8 cellular contexts compared by ENCODE assay signal in genomic region chr12:45170456-45171042, GRCh38. TPM values are rescaled to one million over a fixed set of nuclear protein-coding genes. Genes with fewer than 3 reads are reported as not detected.
DNase-seq lines count a peak whose midpoint lies in the region; ATAC-seq and TF ChIP-seq lines count a peak whose summit lies in the region.

No MANE protein-coding gene starts in this region.

- no peaks in the 10 kb centered on the region for H3K9me3 ChIP-seq in liver (ENCODE audit: control insufficient read depth in 4 of 4, low read length in 3 of 4)

- H3K4me3 ChIP-seq in liver (ENCODE audit: low read depth in 1 of 3, low read length in 3 of 3) = no peak overlapping the region

- TF ChIP-seq RAD21 in liver (IDR thresholded peaks at IDR 0.05) = peak; percentile 94 to 97

- 41% methylated on average over 3 of the region's 3 CpGs for WGBS in liver

- H3K36me3 ChIP-seq in liver (ENCODE audit: control insufficient read depth in 4 of 4, insufficient read depth in 3 of 4, low read depth in 1 of 4, low read length in 3 of 4) = no peaks in the 10 kb centered on the region

- no peak overlapping the region for H3K27ac ChIP-seq in liver (ENCODE audit: low read depth in 1 of 2, low read length in 2 of 2)

- ATAC-seq in HG02981 (IDR thresholded peaks at IDR 0.05; ENCODE audit: unreplicated experiment) = peak; percentile 76
- no peak for ATAC-seq in HG02840 (IDR thresholded peaks at IDR 0.05; ENCODE audit: low FRiP score, unreplicated experiment)

- H3K4me1 Mint-ChIP-seq in activated CD4-positive, alpha-beta T cell treated with anti-CD3 and anti-CD28 coated beads, Interleukin-2, amount 10 ng/mL, durations not matched to agents 24 days and 14 days = no peaks in the 10 kb centered on the region

- no peak overlapping the region for H3K9ac ChIP-seq in liver (ENCODE audit: low read depth in 1 of 2, low read length in 2 of 2)

- no peaks in the 10 kb centered on the region for H3K36me3 Mint-ChIP-seq in activated CD4-positive, alpha-beta T cell treated with anti-CD3 and anti-CD28 coated beads, Interleukin-2, amount 10 ng/mL, durations not matched to agents 24 days and 14 days (ENCODE audit: low read depth)

- peaks cover 4% of the 10 kb centered on the region for H3K27me3 Mint-ChIP-seq in activated CD4-positive, alpha-beta T cell treated with anti-CD3 and anti-CD28 coated beads, Interleukin-2, amount 10 ng/mL, durations not matched to agents 24 days and 14 days

- no peak overlapping the region for H3K27ac Mint-ChIP-seq in activated CD4-positive, alpha-beta T cell treated with anti-CD3 and anti-CD28 coated beads, Interleukin-2, amount 10 ng/mL, durations not matched to agents 24 days and 14 days

- peak; percentile 90 for TF ChIP-seq CTCF in GM10248 (IDR thresholded peaks at IDR 0.05; ENCODE audit: control extremely low read depth, extremely low read depth, low read depth, missing control alignments)
- peak; percentile 88 for TF ChIP-seq CTCF in liver (IDR thresholded peaks at IDR 0.05; ENCODE audit: low read depth, low read length, missing input control)

- no peaks in the 10 kb centered on the region for H3K9me3 Mint-ChIP-seq in activated CD4-positive, alpha-beta T cell treated with anti-CD3 and anti-CD28 coated beads, Interleukin-2, amount 10 ng/mL, durations not matched to agents 24 days and 14 days

- intact Hi-C loops in activated CD4-positive, alpha-beta T cell treated with anti-CD3 and anti-CD28 coated beads, Interleukin-2, amount 10 ng/mL, durations not matched to agents 24 days and 14 days (cut with micrococcal nuclease) = loop anchor here (2.0 to 10.0 kb wide), 4 partner anchors 47 to 557 kb away; partner anchors contain the start of genes ANO6 and ARID2

- POLR2A ChIA-PET in GM10248 (lab: Yijun Ruan, JAX) = no interaction called here

- CTCF ChIA-PET in GM10248 (lab: Yijun Ruan, JAX) = interaction anchor here (0.6 to 2.9 kb wide), 18 partner anchors 8 to 504 kb away, joined by 3 to 14 read pairs (median 4); no protein-coding TSS in a partner anchor

- DNase-seq in GM10248 (ENCODE audit: extremely low spot score) (peak; percentile 68), NCI-H460 (ENCODE audit: extremely low read depth, low read depth) (peak; percentile 75), dedifferentiated amniotic fluid mesenchymal stem cell (ENCODE audit: extremely low spot score) (peak; percentile 73)
- DNase-seq in activated CD4-positive, alpha-beta T cell treated with anti-CD3 and anti-CD28 coated beads, Interleukin-2, amount 10 ng/mL, durations not matched to agents 24 days and 14 days = peak; percentile 92
- DNase-seq in stimulated activated CD4-positive, alpha-beta T cell treated with anti-CD3 and anti-CD28 coated beads, TNF-alpha, amount 100 ng/mL, for 4 hours (ENCODE audit: low read depth in 3 of 3) = peak; percentile 50 to 75 (median 69)

- H3K27me3 ChIP-seq in liver (ENCODE audit: control insufficient read depth in 4 of 4, insufficient read depth in 4 of 4, low read length in 3 of 4) = no peaks in the 10 kb centered on the region

- no peak overlapping the region for H3K4me3 Mint-ChIP-seq in activated CD4-positive, alpha-beta T cell treated with anti-CD3 and anti-CD28 coated beads, Interleukin-2, amount 10 ng/mL, durations not matched to agents 24 days and 14 days

- no peaks in the 10 kb centered on the region for H3K4me1 ChIP-seq in liver (ENCODE audit: control insufficient read depth in 4 of 4, insufficient read depth in 4 of 4, low read length in 3 of 4)

TF ChIP-seq in liver, 16 proteins besides CTCF, POLR2A, EP300 and RAD21:
- TF ChIP-seq FOXA1 (IDR thresholded peaks at IDR 0.05) (no peak), YY1 (IDR thresholded peaks at IDR 0.05) (no peak), RXRA (IDR thresholded peaks at IDR 0.05) (no peak), HNF4G (IDR thresholded peaks at IDR 0.05) (no peak), SP1 (IDR thresholded peaks at IDR 0.05) (no peak), ATF3 (IDR thresholded peaks at IDR 0.05) (no peak), GABPA (IDR thresholded peaks at IDR 0.05 in 1 of 2, conservative IDR thresholded peaks at IDR 0.05 in 1 of 2) (no peak), JUND (IDR thresholded peaks at IDR 0.05) (no peak), MAX (IDR thresholded peaks at IDR 0.05) (no peak)
- TF ChIP-seq, protein P1, sequence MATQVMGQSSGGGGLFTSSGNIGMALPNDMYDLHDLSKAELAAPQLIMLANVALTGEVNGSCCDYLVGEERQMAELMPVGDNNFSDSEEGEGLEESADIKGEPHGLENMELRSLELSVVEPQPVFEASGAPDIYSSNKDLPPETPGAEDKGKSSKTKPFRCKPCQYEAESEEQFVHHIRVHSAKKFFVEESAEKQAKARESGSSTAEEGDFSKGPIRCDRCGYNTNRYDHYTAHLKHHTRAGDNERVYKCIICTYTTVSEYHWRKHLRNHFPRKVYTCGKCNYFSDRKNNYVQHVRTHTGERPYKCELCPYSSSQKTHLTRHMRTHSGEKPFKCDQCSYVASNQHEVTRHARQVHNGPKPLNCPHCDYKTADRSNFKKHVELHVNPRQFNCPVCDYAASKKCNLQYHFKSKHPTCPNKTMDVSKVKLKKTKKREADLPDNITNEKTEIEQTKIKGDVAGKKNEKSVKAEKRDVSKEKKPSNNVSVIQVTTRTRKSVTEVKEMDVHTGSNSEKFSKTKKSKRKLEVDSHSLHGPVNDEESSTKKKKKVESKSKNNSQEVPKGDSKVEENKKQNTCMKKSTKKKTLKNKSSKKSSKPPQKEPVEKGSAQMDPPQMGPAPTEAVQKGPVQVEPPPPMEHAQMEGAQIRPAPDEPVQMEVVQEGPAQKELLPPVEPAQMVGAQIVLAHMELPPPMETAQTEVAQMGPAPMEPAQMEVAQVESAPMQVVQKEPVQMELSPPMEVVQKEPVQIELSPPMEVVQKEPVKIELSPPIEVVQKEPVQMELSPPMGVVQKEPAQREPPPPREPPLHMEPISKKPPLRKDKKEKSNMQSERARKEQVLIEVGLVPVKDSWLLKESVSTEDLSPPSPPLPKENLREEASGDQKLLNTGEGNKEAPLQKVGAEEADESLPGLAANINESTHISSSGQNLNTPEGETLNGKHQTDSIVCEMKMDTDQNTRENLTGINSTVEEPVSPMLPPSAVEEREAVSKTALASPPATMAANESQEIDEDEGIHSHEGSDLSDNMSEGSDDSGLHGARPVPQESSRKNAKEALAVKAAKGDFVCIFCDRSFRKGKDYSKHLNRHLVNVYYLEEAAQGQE (IDR thresholded peaks at IDR 0.05) = no peak
- TF ChIP-seq, protein P2, sequence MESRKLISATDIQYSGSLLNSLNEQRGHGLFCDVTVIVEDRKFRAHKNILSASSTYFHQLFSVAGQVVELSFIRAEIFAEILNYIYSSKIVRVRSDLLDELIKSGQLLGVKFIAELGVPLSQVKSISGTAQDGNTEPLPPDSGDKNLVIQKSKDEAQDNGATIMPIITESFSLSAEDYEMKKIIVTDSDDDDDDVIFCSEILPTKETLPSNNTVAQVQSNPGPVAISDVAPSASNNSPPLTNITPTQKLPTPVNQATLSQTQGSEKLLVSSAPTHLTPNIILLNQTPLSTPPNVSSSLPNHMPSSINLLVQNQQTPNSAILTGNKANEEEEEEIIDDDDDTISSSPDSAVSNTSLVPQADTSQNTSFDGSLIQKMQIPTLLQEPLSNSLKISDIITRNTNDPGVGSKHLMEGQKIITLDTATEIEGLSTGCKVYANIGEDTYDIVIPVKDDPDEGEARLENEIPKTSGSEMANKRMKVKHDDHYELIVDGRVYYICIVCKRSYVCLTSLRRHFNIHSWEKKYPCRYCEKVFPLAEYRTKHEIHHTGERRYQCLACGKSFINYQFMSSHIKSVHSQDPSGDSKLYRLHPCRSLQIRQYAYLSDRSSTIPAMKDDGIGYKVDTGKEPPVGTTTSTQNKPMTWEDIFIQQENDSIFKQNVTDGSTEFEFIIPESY (IDR thresholded peaks at IDR 0.05) = no peak

RNA-seq across cellular contexts. Expression of gene ANO6, which starts 45.3 kb away (rescaled TPM):
- 66.8 and 70.3 TPM in 2 replicates for total RNA-seq in NCI-H460 (2014; rRNA removed; shearing (Covaris generic))
- 18.7 and 26.2 TPM in 2 replicates for polyA plus RNA-seq in NCI-H460 (2014; cell fraction: nucleus; rRNA removed)
- total RNA-seq in activated CD4-positive, alpha-beta T cell treated with anti-CD3 and anti-CD28 coated beads, Interleukin-2, amount 10 ng/mL, durations not matched to agents 24 days and 14 days = 24.1 and 24.8 TPM in 2 replicates
- 10 to 100 TPM; 36.8 to 52.3 TPM for total RNA-seq in liver
- 10 to 100 TPM; 18.6 to 21.5 TPM for polyA plus RNA-seq in liver
